ENCODE assay signal across 24 cellular contexts in genomic region chr2:143870696-143871095, GRCh38.
"Had no signal": no experiment of that assay in that cellular context is flagged by ENCODE, and none has a peak within 500 bp of the region (broad histone marks: within the 10 kb centered on the region; RNA-seq: fewer than 3 reads in every experiment).

No MANE protein-coding gene starts in this region.

- H3K4me3 ChIP-seq: coronary artery, esophagus squamous epithelium, gastrocnemius medialis, heart right ventricle, left lung, lower lobe of right lung, mucosa of descending colon had no signal

- ATAC-seq: effector memory CD8-positive, alpha-beta T cell; esophagus mucosa; gastrocnemius medialis; heart right ventricle; left cardiac atrium; left lung; left ventricle myocardium superior; lower lobe of right lung; mucosa of descending colon; naive thymus-derived CD8-positive, alpha-beta T cell had no signal

- DNase-seq: dermis blood vessel endothelial cell; effector CD8-positive, alpha-beta T cell; effector memory CD8-positive, alpha-beta T cell; endodermal cell; erythroblast; esophagus squamous epithelium; foreskin fibroblast; foreskin melanocyte; gastrocnemius medialis; glutamatergic neuron; head of caudate nucleus; heart right ventricle; hippocampal formation; left cardiac atrium; left lung; left ventricle myocardium superior; lower lobe of right lung; mesenchymal stem cell; mucosa of descending colon; naive B cell; naive thymus-derived CD8-positive, alpha-beta T cell had no signal

- H3K27me3 ChIP-seq: esophagus squamous epithelium, gastrocnemius medialis, heart right ventricle, left lung had no signal

- H3K9me3 ChIP-seq: esophagus squamous epithelium had no signal

- H3K36me3 ChIP-seq: esophagus squamous epithelium, gastrocnemius medialis, heart right ventricle, left lung, lower lobe of right lung had no signal

- H3K27ac ChIP-seq: coronary artery, epithelial cell of prostate, esophagus squamous epithelium, gastrocnemius medialis, heart right ventricle, left lung, lower lobe of right lung had no signal

- H3K4me1 ChIP-seq: esophagus squamous epithelium, gastrocnemius medialis, heart right ventricle, left lung, lower lobe of right lung had no signal
